ENCODE assay signal across 8 cellular contexts in the genomic region with DNA sequence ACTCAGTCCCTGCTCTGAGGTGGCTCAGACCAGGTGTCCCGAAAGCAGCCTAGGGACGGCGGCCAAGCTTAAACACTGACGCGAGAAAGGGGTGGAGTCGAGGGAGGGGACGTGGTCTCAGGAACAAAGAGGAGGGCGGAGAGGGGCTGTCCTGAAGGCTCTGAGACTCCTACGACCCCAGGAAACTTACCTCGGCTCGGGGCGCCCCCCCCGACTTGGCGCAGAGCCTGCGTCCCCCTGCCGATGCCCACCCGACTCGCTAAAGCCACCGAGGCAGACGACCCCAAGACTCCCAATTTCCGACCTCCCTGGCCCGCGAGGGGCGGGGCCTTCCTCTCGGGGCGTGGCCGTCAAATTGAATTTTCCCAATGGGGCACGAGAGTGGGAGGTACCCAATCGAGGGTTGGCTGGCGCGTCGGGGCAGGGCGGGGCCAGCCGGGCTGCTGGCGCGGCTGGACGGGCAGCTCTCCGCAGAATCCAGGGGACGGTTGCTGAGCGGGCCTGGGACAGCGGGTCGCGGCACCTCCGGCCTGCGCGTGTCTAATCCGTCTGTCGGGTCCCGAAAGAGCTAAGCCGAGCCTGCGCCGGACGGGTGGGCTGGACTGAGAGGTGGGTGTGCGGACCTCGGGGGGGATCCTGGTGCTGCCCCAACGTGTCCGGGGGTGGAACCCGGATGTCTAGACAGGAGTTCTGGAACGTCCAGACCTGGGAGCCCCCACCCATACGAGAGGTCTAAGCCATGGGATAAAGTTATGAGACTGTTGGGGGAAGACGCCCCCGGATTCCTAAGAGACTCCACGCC. TPM values are rescaled to one million over a fixed set of nuclear protein-coding genes. Genes with fewer than 3 reads are reported as not detected.
DNase-seq lines count a peak whose midpoint lies in the region; ATAC-seq and TF ChIP-seq lines count a peak whose summit lies in the region.

SMTN (plus strand) TSS at position 471 of the 802 bp plus-strand sequence. CDS start 1,941 bp downstream, outside the sequence.

- H2BK15ac ChIP-seq in neuronal stem cell (ENCODE audit: low read length) = no peak within 1 kb of the TSS

- peak within 1 kb of the TSS; percentile 94 for H3K18ac ChIP-seq in neuronal stem cell (ENCODE audit: low read length)

- H3K23ac ChIP-seq in neuronal stem cell (ENCODE audit: low read depth, low read length, poor library complexity) = peak within 1 kb of the TSS; percentile 94

- peak; percentile 91 for DNase-seq in EH (ENCODE audit: low read depth)
- DNase-seq in GOT3 (lab: John Stamatoyannopoulos, UW) = peak; percentile 68
- peak; percentile 92 for DNase-seq in LoVo (ENCODE audit: low spot score)
- peak; percentile 92 for DNase-seq in SJSA1 (ENCODE audit: low read depth in 1 of 2, low spot score in 2 of 2)
- peak; percentile 57 to 83 (median 71) for DNase-seq in activated naive CD4-positive, alpha-beta T cell (lab: John Stamatoyannopoulos, UW)
- DNase-seq in foreskin keratinocyte = peak in 1 of 2 donors; percentile 82
- peak; percentile 93 for DNase-seq in neuronal stem cell (ENCODE audit: low spot score)

- H3K4me2 ChIP-seq in neuronal stem cell (ENCODE audit: insufficient read depth, low read length, poor library complexity, severe bottlenecking) = peak within 1 kb of the TSS; percentile 94

- H2AFZ ChIP-seq in neuronal stem cell (ENCODE audit: low read length) = peak within 1 kb of the TSS; percentile 93

- H2BK120ac ChIP-seq in neuronal stem cell (ENCODE audit: low read depth, low read length) = no peak within 1 kb of the TSS

- peak; percentile 72 for ATAC-seq in foreskin keratinocyte

- no peak within 1 kb of the TSS for H3K4ac ChIP-seq in neuronal stem cell (ENCODE audit: low read length)

- H3K27ac ChIP-seq in SJSA1 (peak within 1 kb of the TSS; percentile 66), foreskin keratinocyte (peak within 1 kb of the TSS; percentile 75), neuronal stem cell (replicated peaks; ENCODE audit: low read length) (peak within 1 kb of the TSS; percentile 75), subcutaneous abdominal adipose tissue (ENCODE audit: low read depth, low read length) (peak within 1 kb of the TSS; percentile 89)

- H3K9ac ChIP-seq in neuronal stem cell (ENCODE audit: low read depth, low read length, poor library complexity) (peak within 1 kb of the TSS; percentile 84), subcutaneous abdominal adipose tissue (ENCODE audit: low read length in 5 of 5) (peak within 1 kb of the TSS; percentile 80 to 90 (median 81))

- peak within 1 kb of the TSS; percentile 92 for H2BK5ac ChIP-seq in neuronal stem cell (ENCODE audit: low read length)

- no peak within 1 kb of the TSS for H3K14ac ChIP-seq in neuronal stem cell (ENCODE audit: low read length)

- H3K4me3 ChIP-seq in SJSA1 (peak within 1 kb of the TSS; percentile 75), neuronal stem cell (ENCODE audit: low read length in 2 of 2) (peak within 1 kb of the TSS; percentile 69 to 84), subcutaneous abdominal adipose tissue (ENCODE audit: low read depth in 1 of 5, low read length in 5 of 5) (peak within 1 kb of the TSS; percentile 77 to 91 (median 80))

- no peaks in the 10 kb centered on the region for H3K27me3 ChIP-seq in SJSA1 (replicated peaks)
- H3K27me3 ChIP-seq in foreskin keratinocyte = no peaks in the 10 kb centered on the region
- no peaks in the 10 kb centered on the region for H3K27me3 ChIP-seq in neuronal stem cell (ENCODE audit: control insufficient read depth in 3 of 3, insufficient read depth in 3 of 3, low read depth in 1 of 3, low read length in 3 of 3)
- no peaks in the 10 kb centered on the region for H3K27me3 ChIP-seq in subcutaneous abdominal adipose tissue (ENCODE audit: control insufficient read depth in 5 of 5, insufficient read depth in 4 of 5, low read length in 5 of 5)

- H2AK5ac ChIP-seq in neuronal stem cell (ENCODE audit: low read depth, low read length) = peak within 1 kb of the TSS; percentile 27

- no CpG with 5 or more reads among the region's 63 CpGs for WGBS in neuronal stem cell (ENCODE audit: extremely low coverage in 2 of 2, insufficient read length in 2 of 2, insufficient replicate concordance in 1 of 2), 2 donors

- no peak within 1 kb of the TSS for H4K91ac ChIP-seq in neuronal stem cell (ENCODE audit: low read depth, low read length, poor library complexity)

- H3K4me1 ChIP-seq in SJSA1 (replicated peaks) = peaks cover 34% of the 10 kb centered on the region
- peaks cover 2% of the 10 kb centered on the region for H3K4me1 ChIP-seq in foreskin keratinocyte
- peaks cover 8 to 29% of the 10 kb centered on the region in 2 donors for H3K4me1 ChIP-seq in neuronal stem cell (ENCODE audit: control insufficient read depth in 2 of 2, insufficient read depth in 1 of 2, low read depth in 1 of 2, low read length in 2 of 2)
- peaks cover 17 to 59% (median 56%) of the 10 kb centered on the region in 5 donors for H3K4me1 ChIP-seq in subcutaneous abdominal adipose tissue (ENCODE audit: control insufficient read depth in 5 of 5, insufficient read depth in 5 of 5, low read length in 5 of 5)

- no peak within 1 kb of the TSS for H2BK12ac ChIP-seq in neuronal stem cell (ENCODE audit: low read length)

- no peaks in the 10 kb centered on the region for H3K9me3 ChIP-seq in SJSA1 (replicated peaks)
- no peaks in the 10 kb centered on the region for H3K9me3 ChIP-seq in neuronal stem cell (replicated peaks in 1 of 2; ENCODE audit: control insufficient read depth in 2 of 2, insufficient read depth in 1 of 2, low read depth in 1 of 2, low read length in 2 of 2)
- H3K9me3 ChIP-seq in subcutaneous abdominal adipose tissue (ENCODE audit: control insufficient read depth in 5 of 5, low read length in 5 of 5) = no peaks in the 10 kb centered on the region

- peak; percentile 6 for TF ChIP-seq CTCF in foreskin keratinocyte (conservative IDR thresholded peaks at IDR 0.05)

- peaks cover 42% of the 10 kb centered on the region for H3K36me3 ChIP-seq in SJSA1
- H3K36me3 ChIP-seq in neuronal stem cell (replicated peaks in 1 of 2; ENCODE audit: control insufficient read depth in 2 of 2, insufficient read depth in 2 of 2, low read length in 2 of 2) = peaks cover 0 to 4% of the 10 kb centered on the region in 2 donors
- H3K36me3 ChIP-seq in subcutaneous abdominal adipose tissue (ENCODE audit: control insufficient read depth in 5 of 5, insufficient read depth in 5 of 5, low read length in 5 of 5) = peaks cover 0 to 9% (median 2%) of the 10 kb centered on the region in 5 donors

- peaks cover 3% of the 10 kb centered on the region for H3K79me1 ChIP-seq in neuronal stem cell (ENCODE audit: low read depth, low read length)

- H4K8ac ChIP-seq in neuronal stem cell (ENCODE audit: low read depth, low read length) = no peak within 1 kb of the TSS

RNA-seq across cellular contexts. Expression of gene SMTN, which starts in this region (rescaled TPM):
- total RNA-seq in SJSA1 (2014; rRNA removed; shearing (Covaris generic)) = 121 and 155 TPM in 2 replicates
- 214 and 236 TPM in 2 replicates for total RNA-seq in foreskin keratinocyte
- polyA plus RNA-seq in foreskin keratinocyte = 186 and 201 TPM in 2 replicates
- polyA plus RNA-seq in neuronal stem cell (2013, experiment 1 of 2) = 25.4 TPM
- polyA plus RNA-seq in neuronal stem cell (2013, experiment 2 of 2) = 25.4 TPM
